18 cellular contexts compared by ENCODE assay signal in genomic region chr9:12790883-12791282, GRCh38. TPM values are rescaled to one million over a fixed set of nuclear protein-coding genes. Genes with fewer than 3 reads are reported as not detected.
"Had no signal": no experiment of that assay in that cellular context is flagged by ENCODE, and none has a peak within 500 bp of the region (broad histone marks: within the 10 kb centered on the region; RNA-seq: fewer than 3 reads in every experiment).

No MANE protein-coding gene starts in this region.

- ATAC-seq: activated CD4-positive, alpha-beta T cell treated with anti-CD3 and anti-CD28 coated beads for 36 hours; gastroesophageal sphincter; left ventricle myocardium superior; naive thymus-derived CD4-positive, alpha-beta T cell had no signal

- H2AFZ ChIP-seq: neural progenitor cell had no signal

- H3K27ac ChIP-seq: gastroesophageal sphincter, neural progenitor cell, prostate gland, right atrium auricular region, tibial nerve had no signal

- H3K4me2 ChIP-seq: neural progenitor cell had no signal

- H3K9ac ChIP-seq: neural progenitor cell had no signal

- DNase-seq: activated CD4-positive, alpha-beta T cell treated with anti-CD3 and anti-CD28 coated beads for 36 hours; activated CD4-positive, alpha-beta T cell treated with anti-CD3 and anti-CD28 coated beads, Interleukin-2, amount 50 U/mL, for 48 hours; activated naive CD4-positive, alpha-beta T cell; activated naive CD8-positive, alpha-beta T cell treated with anti-CD3 and anti-CD28 coated beads, Interleukin-2, amount 10 ng/mL, durations not matched to agents 7 days and 5 days; activated T-cell treated with anti-CD3 and anti-CD28 coated beads for 4 hours; anterior cingulate cortex; immature natural killer cell; left ventricle myocardium superior; naive thymus-derived CD4-positive, alpha-beta T cell; stimulated activated CD4-positive, alpha-beta T cell treated with anti-CD3 and anti-CD28 coated beads, Interleukin-2, amount 100 ng/mL, for 24 hours; stimulated activated naive CD4-positive, alpha-beta T cell treated with Interleukin-2 at 50 U/mL for 16 hours had no signal

- H3K36me3 ChIP-seq: gastroesophageal sphincter, neural progenitor cell, prostate gland, right atrium auricular region, tibial nerve had no signal

- H3K9me3 ChIP-seq: gastroesophageal sphincter, prostate gland, right atrium auricular region, tibial nerve had no signal

- H3K4me1 ChIP-seq: neural progenitor cell, prostate gland had no signal

- H3K4me3 ChIP-seq: coronary artery, gastroesophageal sphincter, neural progenitor cell, prostate gland, right atrium auricular region, tibial nerve had no signal

- H3K27me3 ChIP-seq: gastroesophageal sphincter, neural progenitor cell, right atrium auricular region, tibial nerve had no signal

RNA-seq across cellular contexts. Expression of gene LURAP1L, which starts 16.1 kb away (rescaled TPM):
- total RNA-seq: activated CD4-positive, alpha-beta T cell treated with anti-CD3 and anti-CD28 coated beads for 36 hours; activated naive CD8-positive, alpha-beta T cell treated with anti-CD3 and anti-CD28 coated beads, Interleukin-2, amount 10 ng/mL, durations not matched to agents 7 days and 5 days; naive thymus-derived CD4-positive, alpha-beta T cell; T-helper 2 cell treated with Interferon-gamma antibody and Interleukin-4, amounts not matched to agents 100 ng/mL and 5 ng/mL, for 36 hours had no signal
- polyA plus RNA-seq: immature natural killer cell; naive thymus-derived CD4-positive, alpha-beta T cell had no signal
